8 cellular contexts compared by ENCODE assay signal in the genomic region with DNA sequence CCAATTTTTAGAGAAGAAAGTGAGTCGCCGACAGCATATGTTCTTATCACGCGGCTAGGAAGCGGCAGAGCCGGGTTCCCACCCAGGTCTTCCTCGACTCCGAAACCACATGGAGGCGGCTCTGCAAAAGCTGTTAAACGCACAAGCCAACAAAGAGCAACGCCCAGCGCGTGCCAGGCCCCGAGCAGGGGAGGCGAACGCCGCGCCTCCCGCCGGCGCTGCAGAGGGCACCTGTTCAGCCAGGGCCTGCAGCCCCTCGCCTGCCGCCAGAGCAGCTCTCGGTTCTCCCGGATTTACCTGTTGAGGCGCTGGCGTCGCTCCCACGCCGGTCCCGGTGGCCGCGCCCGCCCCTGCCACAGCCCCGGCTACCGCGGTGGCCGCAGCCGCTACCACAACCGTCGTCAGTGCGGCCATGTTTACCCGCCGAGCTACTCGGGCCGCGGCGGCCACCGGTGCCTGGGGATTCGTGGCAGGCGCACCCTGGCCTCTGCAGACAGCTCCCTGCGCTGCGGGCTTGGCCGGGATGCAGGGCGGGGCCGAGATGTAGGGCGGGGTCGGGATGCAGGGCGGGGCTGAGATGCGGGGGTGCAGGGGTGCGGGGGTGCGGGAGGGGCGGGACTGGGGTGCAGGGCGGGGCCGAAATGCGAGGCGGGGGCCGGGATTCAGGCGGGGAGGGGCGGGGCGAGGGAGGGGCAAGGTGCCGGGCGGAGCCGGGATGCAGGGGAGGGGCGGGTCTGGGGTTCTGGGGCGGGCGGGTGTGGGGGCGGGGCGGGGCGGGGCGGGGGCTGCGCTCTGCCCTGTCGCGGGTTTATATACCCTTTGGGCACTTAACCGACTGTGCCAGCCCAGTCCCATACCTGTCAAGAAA. TPM values are rescaled to one million over a fixed set of nuclear protein-coding genes. Genes with fewer than 3 reads are reported as not detected.
DNase-seq lines count a peak whose midpoint lies in the region; ATAC-seq and TF ChIP-seq lines count a peak whose summit lies in the region.

CCDC112 (minus strand) TSS at position 525 of the 868 bp plus-strand sequence; CDS start at position 414, 111 bp downstream.

- peaks cover 19% of the 10 kb centered on the region for H3K79me2 ChIP-seq in fibroblast of lung (ENCODE audit: control insufficient read depth, insufficient read depth, low read length)

- peaks cover 7% of the 10 kb centered on the region for H3K27me3 Mint-ChIP-seq in Caco-2 (ENCODE audit: insufficient read depth, unreplicated experiment)
- H3K27me3 Mint-ChIP-seq in activated T-cell treated with anti-CD3 and anti-CD28 coated beads, Interleukin-2, amount 50 U/mL, for 4 hours (ENCODE audit: low read depth): peaks cover 3% of the 10 kb centered on the region
- H3K27me3 Mint-ChIP-seq in naive thymus-derived CD8-positive, alpha-beta T cell: peaks cover 0 to 8% (median 0%) of the 10 kb centered on the region in 5 donors
- H3K27me3 Mint-ChIP-seq in stimulated activated naive B cell treated with anti-CD40 and anti-IgM and Interleukin-4, amounts not matched to agents 10 μg/mL and 1 μg/mL and 100 μg/mL, for 72 hours: no peaks in the 10 kb centered on the region

- peak within 1 kb of the TSS; percentile 88 for H3K4me2 ChIP-seq in fibroblast of lung (ENCODE audit: extremely low read depth, insufficient read depth, low read length)

- H3K9ac ChIP-seq in fibroblast of lung (ENCODE audit: insufficient read depth, low read length): peak within 1 kb of the TSS; percentile 71

- H3K27me3 ChIP-seq in Caco-2 (replicated peaks; ENCODE audit: control insufficient read depth, insufficient read depth, low read length) (no peaks in the 10 kb centered on the region), fibroblast of lung (ENCODE audit: control insufficient read depth, insufficient read depth, low read length) (no peaks in the 10 kb centered on the region)

- peak; percentile 78 to 85 for DNase-seq in Caco-2
- peak; percentile 73 for DNase-seq in HPDE6-E6E7 (ENCODE audit: extremely low spot score)
- DNase-seq in OCI-M1 (lab: John Stamatoyannopoulos, UW): peak; percentile 48
- DNase-seq in activated T-cell treated with anti-CD3 and anti-CD28 coated beads, Interleukin-2, amount 50 U/mL, for 4 hours: peak; percentile 80
- peak; percentile 77 to 79 for DNase-seq in fibroblast of lung (ENCODE audit: low read depth in 2 of 2)
- peak; percentile 43 to 86 (median 69) for DNase-seq in naive thymus-derived CD8-positive, alpha-beta T cell
- DNase-seq in stimulated activated naive B cell treated with anti-CD40 and anti-IgM and Interleukin-4, amounts not matched to agents 10 μg/mL and 1 μg/mL and 100 μg/mL, for 72 hours: peak; percentile 65

- H3K27ac Mint-ChIP-seq in Caco-2 (ENCODE audit: unreplicated experiment): no peak within 1 kb of the TSS
- H3K27ac Mint-ChIP-seq in naive thymus-derived CD8-positive, alpha-beta T cell: peak within 1 kb of the TSS; percentile 38 to 93 (median 54)
- H3K27ac Mint-ChIP-seq in stimulated activated naive B cell treated with anti-CD40 and anti-IgM and Interleukin-4, amounts not matched to agents 10 μg/mL and 1 μg/mL and 100 μg/mL, for 72 hours: peak within 1 kb of the TSS; percentile 69

- no TSS peak for BruUV-seq in Caco-2 (replicated peaks; lab: Mats Ljungman, UMichigan)

- TF ChIP-seq CTCF in Caco-2 (IDR thresholded peaks at IDR 0.05; ENCODE audit: insufficient read depth in 1 of 2, low read depth in 1 of 2, low read length in 1 of 2, severe bottlenecking in 1 of 2, unreplicated experiment in 1 of 2) (no peak), fibroblast of lung (conservative IDR thresholded peaks at IDR 0.05 in 1 of 2, IDR thresholded peaks at IDR 0.05 in 1 of 2; ENCODE audit: low read depth in 1 of 2, low read length in 2 of 2) (no peak)

- CTCF ChIA-PET in Caco-2 (lab: Charles Lee): interaction anchor here (0.8 kb wide), 1 partner anchor 195 kb away, joined by 3 read pairs; no protein-coding TSS in a partner anchor

- no peaks in the 10 kb centered on the region for H3K36me3 ChIP-seq in Caco-2 (ENCODE audit: control insufficient read depth, insufficient read depth, low read length)
- peaks cover 1% of the 10 kb centered on the region for H3K36me3 ChIP-seq in fibroblast of lung (ENCODE audit: control insufficient read depth, insufficient read depth, low read length)

- POLR2A ChIA-PET in Caco-2 (lab: Charles Lee): interaction anchor here (0.6 to 0.7 kb wide), 2 partner anchors 59 to 341 kb away, joined by 3 to 4 read pairs; no protein-coding TSS in a partner anchor
- POLR2A ChIA-PET in naive thymus-derived CD8-positive, alpha-beta T cell (lab: Charles Lee): interaction anchor here (1.2 to 2.9 kb wide), 4 partner anchors 34 to 788 kb away, joined by 4 to 13 read pairs (median 8); partner anchors contain the start of genes AP3S1, ATG12, COMMD10 and FEM1C

- intact Hi-C loops in Caco-2 (cut with micrococcal nuclease; ENCODE audit: unreplicated experiment): loop anchor here (2.0 kb wide), 1 partner anchor 34 kb away; the partner anchor contains the start of gene PGGT1B

- peak; percentile 85 for ATAC-seq in GM19468 (IDR thresholded peaks at IDR 0.05; ENCODE audit: extremely low read depth, unreplicated experiment)
- ATAC-seq in activated T-cell treated with anti-CD3 and anti-CD28 coated beads, Interleukin-2, amount 50 U/mL, for 4 hours: peak; percentile 91
- peak; percentile 84 to 87 for ATAC-seq in naive thymus-derived CD8-positive, alpha-beta T cell
- ATAC-seq in stimulated activated naive B cell treated with anti-CD40 and anti-IgM and Interleukin-4, amounts not matched to agents 10 μg/mL and 1 μg/mL and 100 μg/mL, for 72 hours (replicated peaks): peak; percentile 88

- H3K9me3 ChIP-seq in Caco-2: no peaks in the 10 kb centered on the region
- no peaks in the 10 kb centered on the region for H3K9me3 ChIP-seq in fibroblast of lung (ENCODE audit: control insufficient read depth, insufficient read depth, low read depth, low read length)

- no peaks in the 10 kb centered on the region for H3K9me3 Mint-ChIP-seq in Caco-2 (ENCODE audit: unreplicated experiment)
- H3K9me3 Mint-ChIP-seq in activated T-cell treated with anti-CD3 and anti-CD28 coated beads, Interleukin-2, amount 50 U/mL, for 4 hours: peaks cover 15% of the 10 kb centered on the region
- H3K9me3 Mint-ChIP-seq in naive thymus-derived CD8-positive, alpha-beta T cell: peaks cover 0 to 16% (median 7%) of the 10 kb centered on the region in 9 donors
- H3K9me3 Mint-ChIP-seq in stimulated activated naive B cell treated with anti-CD40 and anti-IgM and Interleukin-4, amounts not matched to agents 10 μg/mL and 1 μg/mL and 100 μg/mL, for 72 hours: peaks cover 4% of the 10 kb centered on the region in 2 donors

- H3K4me1 Mint-ChIP-seq in Caco-2 (ENCODE audit: low read depth, unreplicated experiment): no peaks in the 10 kb centered on the region
- H3K4me1 Mint-ChIP-seq in activated T-cell treated with anti-CD3 and anti-CD28 coated beads, Interleukin-2, amount 50 U/mL, for 4 hours (ENCODE audit: low read depth): peaks cover 7% of the 10 kb centered on the region
- H3K4me1 Mint-ChIP-seq in naive thymus-derived CD8-positive, alpha-beta T cell: peaks cover 3 to 27% (median 12%) of the 10 kb centered on the region in 4 donors
- H3K4me1 Mint-ChIP-seq in stimulated activated naive B cell treated with anti-CD40 and anti-IgM and Interleukin-4, amounts not matched to agents 10 μg/mL and 1 μg/mL and 100 μg/mL, for 72 hours: peaks cover 7 to 12% of the 10 kb centered on the region in 2 donors

- peak within 1 kb of the TSS; percentile 14 for H3K27ac ChIP-seq in fibroblast of lung (ENCODE audit: insufficient read depth, low read length)

- H3K4me3 ChIP-seq in Caco-2 (ENCODE audit: low read depth, low read length) (peak within 1 kb of the TSS; percentile 48), fibroblast of lung (replicated peaks in 1 of 4; ENCODE audit: control extremely low read depth in 1 of 4, insufficient read depth in 1 of 4, low read depth in 3 of 4, low read length in 4 of 4) (peak within 1 kb of the TSS; percentile 57 to 86 (median 80))

- H4K20me1 ChIP-seq in fibroblast of lung (ENCODE audit: control insufficient read depth, extremely low read depth, insufficient read depth, low read length): no peaks in the 10 kb centered on the region

- peak within 1 kb of the TSS; percentile 79 for H2AFZ ChIP-seq in fibroblast of lung (ENCODE audit: low read length)

- H3K36me3 Mint-ChIP-seq in Caco-2 (ENCODE audit: insufficient read depth, unreplicated experiment): no peaks in the 10 kb centered on the region
- H3K36me3 Mint-ChIP-seq in activated T-cell treated with anti-CD3 and anti-CD28 coated beads, Interleukin-2, amount 50 U/mL, for 4 hours (ENCODE audit: insufficient read depth): peaks cover 6% of the 10 kb centered on the region
- peaks cover 0 to 17% (median 11%) of the 10 kb centered on the region in 3 donors for H3K36me3 Mint-ChIP-seq in naive thymus-derived CD8-positive, alpha-beta T cell
- peaks cover 5% of the 10 kb centered on the region in 2 donors for H3K36me3 Mint-ChIP-seq in stimulated activated naive B cell treated with anti-CD40 and anti-IgM and Interleukin-4, amounts not matched to agents 10 μg/mL and 1 μg/mL and 100 μg/mL, for 72 hours

- H3K4me3 Mint-ChIP-seq in Caco-2 (ENCODE audit: unreplicated experiment): peak within 1 kb of the TSS; percentile 69
- H3K4me3 Mint-ChIP-seq in activated T-cell treated with anti-CD3 and anti-CD28 coated beads, Interleukin-2, amount 50 U/mL, for 4 hours: peak within 1 kb of the TSS; percentile 80
- H3K4me3 Mint-ChIP-seq in naive thymus-derived CD8-positive, alpha-beta T cell: peak within 1 kb of the TSS; percentile 70 to 95 (median 89)
- H3K4me3 Mint-ChIP-seq in stimulated activated naive B cell treated with anti-CD40 and anti-IgM and Interleukin-4, amounts not matched to agents 10 μg/mL and 1 μg/mL and 100 μg/mL, for 72 hours: peak within 1 kb of the TSS; percentile 91

- H3K4me1 ChIP-seq in Caco-2: no peaks in the 10 kb centered on the region
- H3K4me1 ChIP-seq in fibroblast of lung (ENCODE audit: control insufficient read depth, extremely low read depth, insufficient read depth, low read length): no peaks in the 10 kb centered on the region

RNA-seq across cellular contexts. Expression of gene CCDC112, which starts in this region (rescaled TPM):
- total RNA-seq in Caco-2 (2022) (2.4 and 2.9 TPM in 2 replicates), fibroblast of lung (7.4 and 13.7 TPM in 2 replicates)
- 1 to 10 TPM in 2 of 3 donors, under 1 TPM in 1; 0.84 to 1.3 (median 1.0) TPM for total RNA-seq in activated T-cell treated with anti-CD3 and anti-CD28 coated beads, Interleukin-2, amount 50 U/mL, for 4 hours
- 5.2 and 5.7 TPM in 2 replicates for polyA plus RNA-seq in fibroblast of lung
- polyA plus RNA-seq in fibroblast of lung (2012): 8.0 TPM in 2 replicates
- 0.15 TPM in 1 of 2 replicates, not detected in the other for polyA minus RNA-seq in fibroblast of lung (ENCODE audit: low replicate concordance)
- total RNA-seq in naive thymus-derived CD8-positive, alpha-beta T cell: 1 to 10 TPM; 6.5 to 7.5 TPM
- 1 to 10 TPM; 2.8 to 4.5 (median 4.3) TPM for polyA plus RNA-seq in naive thymus-derived CD8-positive, alpha-beta T cell

Comparison
In these comparisons a context has a peak if more than half of its experiments do, and no peak if none do; other contexts are left out.
1. Peak in every context shown above with its lines: DNase-seq, ATAC-seq, H3K4me3 ChIP-seq and H3K27ac ChIP-seq.